1 cellular context compared by ENCODE assay signal in genomic region chr7:157961731-157962457, GRCh38.
TF ChIP-seq lines count a peak whose summit lies in the region.

No MANE protein-coding gene starts in this region.

TF ChIP-seq in HepG2, 621 proteins besides CTCF, POLR2A, EP300 and RAD21 (continued from another document):
- no peak for TF ChIP-seq ZNF281 (CRISPR knock-in tag; IDR thresholded peaks at IDR 0.05; ENCODE audit: borderline replicate concordance)
- TF ChIP-seq HOXA5 (CRISPR knock-in tag; IDR thresholded peaks at IDR 0.05) = no peak
- TF ChIP-seq DMTF1 (CRISPR knock-in tag; IDR thresholded peaks at IDR 0.05) = no peak
- TF ChIP-seq ZNF331 (CRISPR knock-in tag; IDR thresholded peaks at IDR 0.05) = no peak
- no peak for TF ChIP-seq MNT (IDR thresholded peaks at IDR 0.05)
- TF ChIP-seq ZNF317 (CRISPR knock-in tag; IDR thresholded peaks at IDR 0.05) = no peak
- TF ChIP-seq KDM5B (CRISPR knock-in tag; IDR thresholded peaks at IDR 0.05; ENCODE audit: borderline replicate concordance) = no peak
- no peak for TF ChIP-seq ATF7 (IDR thresholded peaks at IDR 0.05)
- TF ChIP-seq ATF7 (CRISPR knock-in tag; IDR thresholded peaks at IDR 0.05) = no peak
- no peak for TF ChIP-seq AHDC1 (CRISPR knock-in tag; IDR thresholded peaks at IDR 0.05; ENCODE audit: borderline replicate concordance)
